26 cellular contexts compared by ENCODE assay signal in genomic region chr1:1569341-1569740, GRCh38. TPM values are rescaled to one million over a fixed set of nuclear protein-coding genes. Genes with fewer than 3 reads are reported as not detected.
DNase-seq lines count a peak whose midpoint lies in the region; ATAC-seq and TF ChIP-seq lines count a peak whose summit lies in the region.
"Had no signal": no experiment of that assay in that cellular context is flagged by ENCODE, and none has a peak within 500 bp of the region (broad histone marks: within the 10 kb centered on the region; RNA-seq: fewer than 3 reads in every experiment).

No MANE protein-coding gene starts in this region.

- no peak overlapping the region for H3K4me3 Mint-ChIP-seq in activated CD4-positive, alpha-beta T cell treated with anti-CD3 and anti-CD28 coated beads for 36 hours
- H3K4me3 Mint-ChIP-seq: activated CD4-positive, alpha-beta memory T cell treated with anti-CD3 and anti-CD28 coated beads for 36 hours; activated naive CD8-positive, alpha-beta T cell treated with anti-CD3 and anti-CD28 coated beads, Interleukin-2, amount 10 ng/mL, durations not matched to agents 7 days and 5 days; memory B cell had no signal

- POLR2A ChIA-PET in activated CD4-positive, alpha-beta T cell treated with anti-CD3 and anti-CD28 coated beads for 36 hours (lab: Charles Lee), result no interaction called here

- intact Hi-C loops in activated CD4-positive, alpha-beta T cell treated with anti-CD3 and anti-CD28 coated beads for 36 hours (cut with DNase I, micrococcal nuclease), result no loop called here
- intact Hi-C loops in prostate gland (cut with DNase I), result no loop called here

- H3K9ac ChIP-seq in NT2/D1 (ENCODE audit: insufficient read length, low read depth) (peak overlapping the region; percentile 32), skeletal muscle tissue (ENCODE audit: low read depth in 1 of 3, low read length in 3 of 3) (peak overlapping the region in 2 of 3 donors; percentile 33 to 40)

- peak overlapping the region; percentile 51 for H3K27ac Mint-ChIP-seq in activated CD4-positive, alpha-beta T cell treated with anti-CD3 and anti-CD28 coated beads for 36 hours
- H3K27ac Mint-ChIP-seq: activated naive CD8-positive, alpha-beta T cell treated with anti-CD3 and anti-CD28 coated beads, Interleukin-2, amount 10 ng/mL, durations not matched to agents 7 days and 5 days; memory B cell had no signal

- H3K27ac ChIP-seq in skeletal muscle tissue (ENCODE audit: low read depth, low read length) (no peak overlapping the region), prostate gland (no peak overlapping the region)
- H3K27ac ChIP-seq: 22Rv1; BLaER1 treated with 17β-estradiol and CSF1 and Interleukin-3, amounts not matched to agents 10 nM and 100 nM; brain microvascular endothelial cell; colonic mucosa; upper lobe of left lung; VCaP had no signal

- no peaks in the 10 kb centered on the region for H3K9me3 ChIP-seq in NT2/D1 (ENCODE audit: insufficient read depth, low read length)
- no peaks in the 10 kb centered on the region for H3K9me3 ChIP-seq in skeletal muscle tissue (ENCODE audit: control insufficient read depth in 3 of 3, low read length in 3 of 3)
- H3K9me3 ChIP-seq in prostate gland, result no peaks in the 10 kb centered on the region
- H3K9me3 ChIP-seq in HAP-1, result no peaks in the 10 kb centered on the region
- H3K9me3 ChIP-seq: BLaER1 treated with 17β-estradiol and CSF1 and Interleukin-3, amounts not matched to agents 10 nM and 100 nM; colonic mucosa; upper lobe of left lung had no signal

- peaks cover 58% of the 10 kb centered on the region for H3K36me3 Mint-ChIP-seq in activated CD4-positive, alpha-beta T cell treated with anti-CD3 and anti-CD28 coated beads for 36 hours (ENCODE audit: low read depth)

- H3K9me3 Mint-ChIP-seq in activated CD4-positive, alpha-beta T cell treated with anti-CD3 and anti-CD28 coated beads for 36 hours (ENCODE audit: low read depth), result no peaks in the 10 kb centered on the region
- H3K9me3 Mint-ChIP-seq: activated CD4-positive, alpha-beta memory T cell treated with anti-CD3 and anti-CD28 coated beads for 36 hours; activated naive CD8-positive, alpha-beta T cell treated with anti-CD3 and anti-CD28 coated beads, Interleukin-2, amount 10 ng/mL, durations not matched to agents 7 days and 5 days; memory B cell had no signal

- H3K4me1 Mint-ChIP-seq in activated CD4-positive, alpha-beta T cell treated with anti-CD3 and anti-CD28 coated beads for 36 hours, result peaks cover 44% of the 10 kb centered on the region

- no peak for ATAC-seq in activated CD4-positive, alpha-beta T cell treated with anti-CD3 and anti-CD28 coated beads for 36 hours
- no peak for ATAC-seq in GM21786 (IDR thresholded peaks at IDR 0.05; ENCODE audit: unreplicated experiment)

- H3K4me3 ChIP-seq in NT2/D1 (ENCODE audit: insufficient read length, low read depth), result no peak overlapping the region
- H3K4me3 ChIP-seq in skeletal muscle tissue (ENCODE audit: low read length in 3 of 3), result no peak overlapping the region
- no peak overlapping the region for H3K4me3 ChIP-seq in prostate gland
- H3K4me3 ChIP-seq in HAP-1, result no peak overlapping the region
- H3K4me3 ChIP-seq: BLaER1 treated with 17β-estradiol and CSF1 and Interleukin-3, amounts not matched to agents 10 nM and 100 nM; colonic mucosa; upper lobe of left lung had no signal

- DNase-seq in activated CD4-positive, alpha-beta T cell treated with anti-CD3 and anti-CD28 coated beads for 36 hours, result no peak
- DNase-seq in activated CD4-positive, alpha-beta T cell treated with anti-CD3 and anti-CD28 coated beads for 48 hours, result no peak
- no peak for DNase-seq in NT2/D1 (ENCODE audit: low read depth, low spot score)
- peak; percentile 16 for DNase-seq in iris pigment epithelial cell (ENCODE audit: low read depth)
- DNase-seq in prostate gland (ENCODE audit: low spot score), result no peak
- no peak for DNase-seq in HAP-1 (ENCODE audit: low spot score in 2 of 2)
- DNase-seq: activated CD4-positive, alpha-beta memory T cell treated with anti-CD3 and anti-CD28 coated beads for 36 hours; activated naive CD8-positive, alpha-beta T cell treated with anti-CD3 and anti-CD28 coated beads, Interleukin-2, amount 10 ng/mL, durations not matched to agents 7 days and 5 days; brain microvascular endothelial cell; colonic mucosa; foreskin fibroblast; HCEC 1CT; hippocampal formation; kidney; NCI-H1417; NCI-H2171; NCI-H526 treated with DMSO at 0.1 percent for 48 hours; retina; SIG-M5; upper lobe of left lung had no signal

- H3K27me3 ChIP-seq in NT2/D1 (ENCODE audit: insufficient read depth, insufficient read length) (no peaks in the 10 kb centered on the region), skeletal muscle tissue (ENCODE audit: control insufficient read depth in 3 of 3, insufficient read depth in 3 of 3, low read length in 3 of 3) (no peaks in the 10 kb centered on the region), prostate gland (replicated peaks; ENCODE audit: insufficient read depth) (no peaks in the 10 kb centered on the region), HAP-1 (ENCODE audit: low read depth) (no peaks in the 10 kb centered on the region)
- H3K27me3 ChIP-seq: BLaER1 treated with 17β-estradiol and CSF1 and Interleukin-3, amounts not matched to agents 10 nM and 100 nM; brain microvascular endothelial cell; colonic mucosa; upper lobe of left lung had no signal

- H3K36me3 ChIP-seq in NT2/D1 (ENCODE audit: insufficient read depth, insufficient read length, low read length) (peaks cover 53% of the 10 kb centered on the region), skeletal muscle tissue (ENCODE audit: control insufficient read depth in 3 of 3, insufficient read depth in 3 of 3, low read length in 3 of 3) (peaks cover 13 to 19% (median 14%) of the 10 kb centered on the region in 3 donors), prostate gland (peaks cover 0 to 2% of the 10 kb centered on the region in 2 donors), HAP-1 (replicated peaks) (peaks cover 60% of the 10 kb centered on the region)

- no peaks in the 10 kb centered on the region for H3K27me3 Mint-ChIP-seq in activated CD4-positive, alpha-beta T cell treated with anti-CD3 and anti-CD28 coated beads for 36 hours
- H3K27me3 Mint-ChIP-seq: activated CD4-positive, alpha-beta memory T cell treated with anti-CD3 and anti-CD28 coated beads for 36 hours; activated naive CD8-positive, alpha-beta T cell treated with anti-CD3 and anti-CD28 coated beads, Interleukin-2, amount 10 ng/mL, durations not matched to agents 7 days and 5 days; memory B cell had no signal

- no peak for TF ChIP-seq POLR2A in prostate gland (IDR thresholded peaks at IDR 0.05)

- in situ Hi-C loops in HAP-1 (cut with MboI; ENCODE audit: low sequenced_read_pairs), result no loop called here

- WGBS in prostate gland, result 82% methylated on average over 7 of the region's 7 CpGs

- no peak for TF ChIP-seq CTCF in prostate gland (IDR thresholded peaks at IDR 0.05)

- H3K4me1 ChIP-seq in NT2/D1 (ENCODE audit: insufficient read depth, insufficient read length), result peaks cover 10% of the 10 kb centered on the region
- H3K4me1 ChIP-seq in skeletal muscle tissue (ENCODE audit: control insufficient read depth in 3 of 3, insufficient read depth in 3 of 3, low read length in 3 of 3), result peaks cover 24 to 37% (median 24%) of the 10 kb centered on the region in 3 donors
- peaks cover 5% of the 10 kb centered on the region for H3K4me1 ChIP-seq in prostate gland (replicated peaks)
- no peaks in the 10 kb centered on the region; the same call in 1 of the 2 replicates for H3K4me1 ChIP-seq in HAP-1
- H3K4me1 ChIP-seq: colonic mucosa had no signal

- CTCF ChIA-PET in activated CD4-positive, alpha-beta T cell treated with anti-CD3 and anti-CD28 coated beads for 36 hours (lab: Charles Lee), result interaction anchor here (0.6 kb wide), 1 partner anchor 59 kb away, joined by 5 read pairs; no protein-coding TSS in a partner anchor

RNA-seq across cellular contexts. Expression of gene SSU72, which starts 5.3 kb away (rescaled TPM):
- 100 to 1,000 TPM; 105 to 123 TPM for total RNA-seq in activated CD4-positive, alpha-beta T cell treated with anti-CD3 and anti-CD28 coated beads for 36 hours
- total RNA-seq in skeletal muscle tissue, result 40.2 TPM
- 100 to 1,000 TPM; 173 to 203 TPM for total RNA-seq in prostate gland

RNA-seq across cellular contexts. Expression of gene TMEM240, which starts 28.9 kb away (rescaled TPM):
- total RNA-seq in activated CD4-positive, alpha-beta T cell treated with anti-CD3 and anti-CD28 coated beads for 36 hours, result under 1 TPM; 0.42 to 0.46 TPM
- total RNA-seq in skeletal muscle tissue, result 2.1 TPM
- 1 to 10 TPM; 4.5 to 6.8 TPM for total RNA-seq in prostate gland

RNA-seq across cellular contexts. Expression of gene FNDC10, which starts 30.6 kb away (rescaled TPM):
- 1 to 10 TPM; 1.7 to 1.9 TPM for total RNA-seq in activated CD4-positive, alpha-beta T cell treated with anti-CD3 and anti-CD28 coated beads for 36 hours
- total RNA-seq in skeletal muscle tissue (not detected), prostate gland (10 to 100 TPM in 1 of 2 donors, 1 to 10 TPM in 1; 3.5 to 33.3 TPM)

RNA-seq across cellular contexts. Expression of gene MIB2, which starts 46.0 kb away (rescaled TPM):
- 10 to 100 TPM; 37.1 TPM for total RNA-seq in activated CD4-positive, alpha-beta T cell treated with anti-CD3 and anti-CD28 coated beads for 36 hours
- total RNA-seq in skeletal muscle tissue, result 49.6 TPM
- 100 to 1,000 TPM in 1 of 2 donors, 10 to 100 TPM in 1; 60.6 to 152 TPM for total RNA-seq in prostate gland

RNA-seq across cellular contexts. Expression of gene ATAD3A, which starts 57.4 kb away (rescaled TPM):
- 10 to 100 TPM; 39.9 to 42.9 TPM for total RNA-seq in activated CD4-positive, alpha-beta T cell treated with anti-CD3 and anti-CD28 coated beads for 36 hours
- total RNA-seq in skeletal muscle tissue, result 6.8 TPM
- total RNA-seq in prostate gland, result 10 to 100 TPM; 30.0 to 32.8 TPM
